In the genomic region with DNA sequence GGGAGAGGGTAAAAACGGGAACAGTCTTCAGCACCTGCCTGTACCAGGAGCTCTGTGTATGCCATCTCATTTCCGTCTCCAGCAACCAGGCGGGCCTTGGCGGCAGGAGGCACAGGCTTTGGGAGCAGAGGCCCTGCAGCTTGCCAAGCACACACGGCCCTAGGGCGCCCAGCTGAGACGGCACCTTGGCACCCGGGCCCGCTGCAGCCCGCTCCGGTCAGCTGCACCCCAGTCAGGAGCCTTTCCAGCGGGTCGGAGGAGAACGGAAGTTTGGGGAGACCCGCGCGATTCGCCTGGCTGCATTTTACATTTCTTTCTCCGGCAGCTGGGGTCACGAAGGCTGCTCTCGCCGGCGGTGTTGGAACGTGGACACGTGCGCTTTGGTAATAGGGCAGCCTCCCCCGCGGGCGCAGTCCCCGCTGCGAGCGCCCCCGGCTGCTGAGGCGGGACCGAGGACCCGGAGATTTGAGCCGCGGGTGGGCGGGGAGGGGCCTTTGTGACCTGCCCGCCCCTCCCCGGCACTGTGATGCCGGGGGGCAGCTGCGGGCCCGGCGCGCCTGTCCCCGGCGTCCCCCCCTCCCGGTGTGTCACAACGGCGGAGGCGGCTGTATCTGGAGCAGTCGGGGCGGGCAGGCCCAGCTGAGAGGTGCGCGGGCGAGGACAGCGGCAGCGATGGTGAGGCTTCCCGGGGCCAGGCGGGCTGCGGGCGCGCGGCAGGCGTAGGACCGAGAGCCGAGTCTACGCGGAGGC, we compare ENCODE assay signal across 1 cellular context.
TF ChIP-seq lines count a peak whose summit lies in the region.

A gene (plus strand): TSS at position 616 of the 750 bp plus-strand sequence. CDS start 57 bp downstream, at position 673.

TF ChIP-seq in H1, 55 proteins besides CTCF, POLR2A, EP300 and RAD21 (continued from another document):
- TF ChIP-seq EZH2 (IDR thresholded peaks at IDR 0.05; ENCODE audit: low read depth, low read length, severe bottlenecking) (peak; percentile 41), ASH2L (IDR thresholded peaks at IDR 0.05; ENCODE audit: low read length) (peak; percentile 30), SP2 (IDR thresholded peaks at IDR 0.05; ENCODE audit: low read length) (no peak), TAF1 (IDR thresholded peaks at IDR 0.05; ENCODE audit: low read depth, low read length) (0 out of 2 replicates have a peak, but pooled peaks have one; percentile 32), NANOG (IDR thresholded peaks at IDR 0.05; ENCODE audit: insufficient read depth, low read depth, low read length, poor library complexity, severe bottlenecking) (no peak), PHF8 (conservative IDR thresholded peaks at IDR 0.05; ENCODE audit: low read depth, low read length) (no peak), RBBP5 (IDR thresholded peaks at IDR 0.05; ENCODE audit: borderline replicate concordance, low read depth, low read length) (peak; percentile 49; the same call in 1 of the 2 replicates), RNF2 (IDR thresholded peaks at IDR 0.05; ENCODE audit: borderline replicate concordance, low read depth, low read length, missing control alignments, poor library complexity, severe bottlenecking) (no peak), HDAC2 (IDR thresholded peaks at IDR 0.05; ENCODE audit: borderline replicate concordance in 1 of 2, low read depth in 2 of 2, low read length in 2 of 2) (no peak)
- TF ChIP-seq, protein P1, sequence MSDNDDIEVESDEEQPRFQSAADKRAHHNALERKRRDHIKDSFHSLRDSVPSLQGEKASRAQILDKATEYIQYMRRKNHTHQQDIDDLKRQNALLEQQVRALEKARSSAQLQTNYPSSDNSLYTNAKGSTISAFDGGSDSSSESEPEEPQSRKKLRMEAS (IDR thresholded peaks at IDR 0.05) = peak; percentile 84
- TF ChIP-seq, protein P2, sequence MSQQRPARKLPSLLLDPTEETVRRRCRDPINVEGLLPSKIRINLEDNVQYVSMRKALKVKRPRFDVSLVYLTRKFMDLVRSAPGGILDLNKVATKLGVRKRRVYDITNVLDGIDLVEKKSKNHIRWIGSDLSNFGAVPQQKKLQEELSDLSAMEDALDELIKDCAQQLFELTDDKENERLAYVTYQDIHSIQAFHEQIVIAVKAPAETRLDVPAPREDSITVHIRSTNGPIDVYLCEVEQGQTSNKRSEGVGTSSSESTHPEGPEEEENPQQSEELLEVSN (IDR thresholded peaks at IDR 0.05) = peak; percentile 64; the same call in 1 of the 2 replicates
